In the genomic region with DNA sequence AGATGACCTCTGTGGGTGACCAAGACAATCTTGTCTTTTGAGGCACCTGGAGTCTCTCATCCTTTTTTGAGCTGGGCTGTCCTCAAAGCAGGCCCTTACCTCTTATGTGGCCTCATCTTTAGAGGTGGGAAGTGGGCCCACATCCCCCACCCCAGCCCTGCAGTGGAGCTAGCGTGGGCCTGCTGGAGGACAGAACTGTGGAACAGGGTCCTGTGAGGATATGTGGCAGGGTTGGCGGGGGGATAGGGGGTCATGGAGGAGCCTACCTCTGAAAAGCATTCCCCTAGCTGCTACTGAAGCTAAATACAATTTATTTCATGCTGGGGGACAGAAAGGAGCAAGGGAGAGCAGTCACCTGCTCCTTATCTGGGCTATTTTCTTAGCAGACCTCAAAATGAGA, we compare ENCODE assay signal across 12 cellular contexts. TPM values are rescaled to one million over a fixed set of nuclear protein-coding genes. Genes with fewer than 3 reads are reported as not detected.
DNase-seq lines count a peak whose midpoint lies in the region; ATAC-seq and TF ChIP-seq lines count a peak whose summit lies in the region.
"Had no signal": no experiment of that assay in that cellular context is flagged by ENCODE, and none has a peak within 500 bp of the region (broad histone marks: within the 10 kb centered on the region; RNA-seq: fewer than 3 reads in every experiment).

No MANE protein-coding gene starts in this region.

- no peak overlapping the region for H3K4me3 ChIP-seq in BLaER1
- H3K4me3 ChIP-seq: PC-9, thyroid gland had no signal

- TF ChIP-seq CTCF in brain (conservative IDR thresholded peaks at IDR 0.05) (no peak), nephron progenitor cell (IDR thresholded peaks at IDR 0.05) (no peak)

- H3K4me2 ChIP-seq in BLaER1: peak overlapping the region; percentile 30
- H3K4me2 ChIP-seq: KMS-11, PC-9 had no signal

- H3K4me3 Mint-ChIP-seq in brain (no peak overlapping the region), nephron progenitor cell (no peak overlapping the region)
- H3K4me3 Mint-ChIP-seq: activated naive CD8-positive, alpha-beta T cell had no signal

- H3K4me1 ChIP-seq in BLaER1: peaks cover 35% of the 10 kb centered on the region

- H3K27me3 Mint-ChIP-seq in brain (peaks cover 3% of the 10 kb centered on the region), nephron progenitor cell (ENCODE audit: low read depth, poor library complexity) (peaks cover 5% of the 10 kb centered on the region)
- H3K27me3 Mint-ChIP-seq: activated naive CD8-positive, alpha-beta T cell had no signal

- H3K4me1 Mint-ChIP-seq in brain (peaks cover 55% of the 10 kb centered on the region), nephron progenitor cell (peaks cover 51% of the 10 kb centered on the region)

- H3K9me3 ChIP-seq in BLaER1: no peaks in the 10 kb centered on the region
- H3K9me3 ChIP-seq: thyroid gland had no signal

- peaks cover 42% of the 10 kb centered on the region for H3K36me3 ChIP-seq in BLaER1

- DNase-seq in nephron progenitor cell (no peak), COLO668 (lab: John Stamatoyannopoulos, UW; ENCODE audit: unreplicated experiment) (no peak), NOMO-1 (lab: John Stamatoyannopoulos, UW; ENCODE audit: unreplicated experiment in 2 of 2) (no peak)
- DNase-seq: activated CD8-positive, alpha-beta memory T cell treated with anti-CD3 and anti-CD28 coated beads, Interleukin-2, amount 50 U/mL, for 48 hours; stimulated activated CD4-positive, alpha-beta T cell treated with anti-CD3 and anti-CD28 coated beads, Interleukin-12 subunit alpha, Interleukin-12 subunit beta, amount 100 ng/mL, for 4 hours had no signal

- no peak overlapping the region for H3K9ac ChIP-seq in BLaER1
- H3K9ac ChIP-seq: KMS-11 had no signal

- peaks cover 0 to under 1% (median 0%) of the 10 kb centered on the region in 5 experiments for H3K9me3 Mint-ChIP-seq in brain
- no peaks in the 10 kb centered on the region for H3K9me3 Mint-ChIP-seq in nephron progenitor cell

- H3K27ac Mint-ChIP-seq in brain (peak overlapping the region; percentile 67 to 97 (median 96)), nephron progenitor cell (peak overlapping the region; percentile 87)
- H3K27ac Mint-ChIP-seq: activated naive CD8-positive, alpha-beta T cell had no signal

- no peak for ATAC-seq in HG02798 (IDR thresholded peaks at IDR 0.05; ENCODE audit: poor library complexity, unreplicated experiment)

- H3K27ac ChIP-seq in BLaER1: peak overlapping the region; percentile 11; the same call in 1 of the 2 replicates
- H3K27ac ChIP-seq: KMS-11, PC-9 had no signal

- H3K36me3 Mint-ChIP-seq in brain (peaks cover 30% of the 10 kb centered on the region), nephron progenitor cell (ENCODE audit: low read depth) (peaks cover 25% of the 10 kb centered on the region)

- H3K27me3 ChIP-seq in BLaER1: no peaks in the 10 kb centered on the region
- H3K27me3 ChIP-seq: thyroid gland had no signal

- H4K20me1 ChIP-seq in BLaER1: peaks cover 14% of the 10 kb centered on the region; the same call in 1 of the 2 replicates

RNA-seq across cellular contexts. Expression of gene GPD1, which starts 0.5 kb away (rescaled TPM):
- polyA plus RNA-seq in brain (ENCODE audit: insufficient read depth, low read depth, low replicate concordance): 18.3 TPM

RNA-seq across cellular contexts. Expression of gene COX14, which starts 8.7 kb away (rescaled TPM):
- 59.5 TPM for polyA plus RNA-seq in brain (ENCODE audit: insufficient read depth, low read depth, low replicate concordance)

RNA-seq across cellular contexts. Expression of gene SMARCD1, which starts 18.2 kb away (rescaled TPM):
- 85.1 TPM for polyA plus RNA-seq in brain (ENCODE audit: insufficient read depth, low read depth, low replicate concordance)

RNA-seq across cellular contexts. Expression of gene ASIC1, which starts 46.0 kb away (rescaled TPM):
- 13.8 TPM for polyA plus RNA-seq in brain (ENCODE audit: insufficient read depth, low read depth, low replicate concordance)
